Comparison of ENCODE assay signal across 8 cellular contexts in the genomic region with DNA sequence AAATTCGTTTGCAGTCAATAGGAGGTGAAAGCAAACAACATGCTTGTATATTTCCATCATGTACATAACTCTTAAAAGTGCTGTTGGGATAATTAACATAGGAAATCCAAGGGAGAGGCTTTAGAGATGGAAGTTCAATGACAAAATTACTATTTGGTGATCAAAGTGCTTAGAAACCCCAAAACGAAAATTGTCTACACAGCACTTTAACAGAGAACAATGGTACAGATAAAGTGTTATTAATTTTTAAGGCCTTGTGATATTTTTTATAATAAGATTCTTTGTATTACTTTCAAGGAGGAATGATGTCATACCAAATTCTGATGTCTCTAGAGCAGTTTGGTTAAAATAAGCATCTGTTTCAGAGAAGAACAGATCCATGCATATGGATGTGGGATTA.
"Had no signal": no experiment of that assay in that cellular context is flagged by ENCODE, and none has a peak within 500 bp of the region (broad histone marks: within the 10 kb centered on the region; RNA-seq: fewer than 3 reads in every experiment).

No MANE protein-coding gene starts in this region.

- H3K36me3 Mint-ChIP-seq: IgD-negative memory B cell had no signal

- H2AFZ ChIP-seq: GM23338 had no signal

- H3K27ac ChIP-seq: HL-60 had no signal

- FAIRE-seq: H1, H54 had no signal

- H3K27me3 Mint-ChIP-seq: IgD-negative memory B cell had no signal

- H3K27ac Mint-ChIP-seq: GM23338, H9, IgD-negative memory B cell had no signal

- H3K4me1 Mint-ChIP-seq: IgD-negative memory B cell had no signal

- ATAC-seq: GM23338 had no signal

- H3K4me3 ChIP-seq: GM23338 had no signal

- H3K9me3 Mint-ChIP-seq: GM23338, H9 had no signal

- H3K4me3 Mint-ChIP-seq: GM23338, H9, IgD-negative memory B cell had no signal

- H3K4me2 ChIP-seq: GM23338 had no signal

- DNase-seq: H9, HCEC 1CT, KG1 had no signal
